Comparison of ENCODE assay signal across 8 cellular contexts in genomic region chr9:130940693-130941576, GRCh38. TPM values are rescaled to one million over a fixed set of nuclear protein-coding genes. Genes with fewer than 3 reads are reported as not detected.
DNase-seq lines count a peak whose midpoint lies in the region; ATAC-seq and TF ChIP-seq lines count a peak whose summit lies in the region.

No MANE protein-coding gene starts in this region.

- TF ChIP-seq POLR2A in GM18505 (IDR thresholded peaks at IDR 0.05; ENCODE audit: borderline replicate concordance, extremely low read depth, insufficient read depth, insufficient read length) = no peak

- POLR2A ChIA-PET in GM10248 (lab: Yijun Ruan, JAX) = no interaction called here

- CTCF ChIA-PET in GM10248 (lab: Yijun Ruan, JAX) = interaction anchor here (1.4 kb wide), 1 partner anchor 11 kb away, joined by 4 read pairs; no protein-coding TSS in a partner anchor

- ATAC-seq in GM18505 (IDR thresholded peaks at IDR 0.05; ENCODE audit: unreplicated experiment) = no peak
- no peak for ATAC-seq in GM19395 (IDR thresholded peaks at IDR 0.05; ENCODE audit: unreplicated experiment)

- TF ChIP-seq CTCF in GM10248 (IDR thresholded peaks at IDR 0.05; ENCODE audit: control extremely low read depth, extremely low read depth, low read depth, missing control alignments) = peak; percentile 86
- peak; percentile 87 for TF ChIP-seq CTCF in astrocyte of the cerebellum (IDR thresholded peaks at IDR 0.05; ENCODE audit: low read depth, low read length, missing control alignments)

- no peak overlapping the region for H3K4me3 ChIP-seq in astrocyte of the cerebellum (ENCODE audit: low read depth, low read length)

- in situ Hi-C loops in astrocyte of the cerebellum (cut with HindIII; ENCODE audit: low sequenced_read_pairs) = no loop called here

- peak; percentile 86 for DNase-seq in GM10248 (ENCODE audit: extremely low spot score)
- DNase-seq in M059J (ENCODE audit: low read depth) = peak; percentile 66
- peak; percentile 33 for DNase-seq in T-helper 22 cell (ENCODE audit: low read depth)
- no peak for DNase-seq in astrocyte of the cerebellum (ENCODE audit: low read depth)
- peak; percentile 96 for DNase-seq in iPS-NIHi11 (ENCODE audit: low spot score)
- DNase-seq in stimulated activated CD4-positive, alpha-beta T cell treated with anti-CD3 and anti-CD28 coated beads, Interleukin-1b, Interleukin-23, amount 100 ng/mL, for 1 hour (ENCODE audit: low read depth in 2 of 2) = peak; percentile 32 to 61

RNA-seq across cellular contexts. Expression of gene FIBCD1, which starts 1.9 kb away (rescaled TPM):
- total RNA-seq in M059J (2014; rRNA removed; shearing (Covaris generic)) = 12.7 and 36.2 TPM in 2 replicates

RNA-seq across cellular contexts. Expression of gene QRFP, which starts 44.3 kb away (rescaled TPM):
- not detected in 2 replicates for total RNA-seq in M059J (2014; rRNA removed; shearing (Covaris generic))
